Comparison of ENCODE assay signal across 12 cellular contexts in genomic region chr10:72186213-72186612, GRCh38. TPM values are rescaled to one million over a fixed set of nuclear protein-coding genes. Genes with fewer than 3 reads are reported as not detected.
DNase-seq lines count a peak whose midpoint lies in the region; ATAC-seq and TF ChIP-seq lines count a peak whose summit lies in the region.
"Had no signal": no experiment of that assay in that cellular context is flagged by ENCODE, and none has a peak within 500 bp of the region (broad histone marks: within the 10 kb centered on the region; RNA-seq: fewer than 3 reads in every experiment).

No MANE protein-coding gene starts in this region.

- peak overlapping the region in 5 of 9 donors; percentile 2 to 77 (median 51) for H3K27ac Mint-ChIP-seq in naive thymus-derived CD4-positive, alpha-beta T cell

- H3K4me1 ChIP-seq in naive thymus-derived CD4-positive, alpha-beta T cell (ENCODE audit: control insufficient read depth in 2 of 2, insufficient read depth in 2 of 2, low read length in 2 of 2), result no peaks in the 10 kb centered on the region
- H3K4me1 ChIP-seq in upper lobe of right lung, result peaks cover 7% of the 10 kb centered on the region

- ATAC-seq in naive thymus-derived CD4-positive, alpha-beta T cell, result no peak
- ATAC-seq in upper lobe of right lung, result peak; percentile 21

- H3K27me3 Mint-ChIP-seq in naive thymus-derived CD4-positive, alpha-beta T cell, result no peaks in the 10 kb centered on the region

- peaks cover 2 to 16% (median 9%) of the 10 kb centered on the region in 7 donors for H3K4me1 Mint-ChIP-seq in naive thymus-derived CD4-positive, alpha-beta T cell
- H3K4me1 Mint-ChIP-seq: nephron had no signal

- H3K27ac ChIP-seq in VCaP (peak overlapping the region; percentile 83), upper lobe of right lung (peak overlapping the region; percentile 85)
- no peak overlapping the region for H3K27ac ChIP-seq in naive thymus-derived CD4-positive, alpha-beta T cell (ENCODE audit: low read depth, low read length)

- H3K4me3 ChIP-seq in fibroblast of mammary gland (ENCODE audit: control insufficient read depth, low read depth, low read length) (no peak overlapping the region), upper lobe of right lung (no peak overlapping the region)
- no peak overlapping the region for H3K4me3 ChIP-seq in naive thymus-derived CD4-positive, alpha-beta T cell (ENCODE audit: low read length)

- H3K36me3 ChIP-seq in naive thymus-derived CD4-positive, alpha-beta T cell (ENCODE audit: control insufficient read depth in 2 of 3, insufficient read depth in 3 of 3, low read length in 3 of 3), result peaks cover 0 to 8% (median 0%) of the 10 kb centered on the region in 3 experiments
- peaks cover 4% of the 10 kb centered on the region for H3K36me3 ChIP-seq in upper lobe of right lung

- H3K9me3 Mint-ChIP-seq in naive thymus-derived CD4-positive, alpha-beta T cell, result peaks cover 0 to 9% (median 4%) of the 10 kb centered on the region in 11 donors

- no peaks in the 10 kb centered on the region for H3K9me3 ChIP-seq in naive thymus-derived CD4-positive, alpha-beta T cell (ENCODE audit: control insufficient read depth in 2 of 3, low read length in 3 of 3)
- no peaks in the 10 kb centered on the region for H3K9me3 ChIP-seq in upper lobe of right lung

- H3K27me3 ChIP-seq in naive thymus-derived CD4-positive, alpha-beta T cell (ENCODE audit: control insufficient read depth in 2 of 2, insufficient read depth in 2 of 2, low read length in 2 of 2), result no peaks in the 10 kb centered on the region
- no peaks in the 10 kb centered on the region for H3K27me3 ChIP-seq in upper lobe of right lung

- TF ChIP-seq CTCF in VCaP (conservative IDR thresholded peaks at IDR 0.05), result no peak
- TF ChIP-seq CTCF in fibroblast of mammary gland (conservative IDR thresholded peaks at IDR 0.05; ENCODE audit: control insufficient read depth, insufficient read depth, low read depth, low read length), result no peak
- no peak for TF ChIP-seq CTCF in upper lobe of right lung (IDR thresholded peaks at IDR 0.05)

- peak overlapping the region in 7 of 10 donors; percentile 11 to 61 (median 40) for H3K4me3 Mint-ChIP-seq in naive thymus-derived CD4-positive, alpha-beta T cell
- H3K4me3 Mint-ChIP-seq: nephron had no signal

- intact Hi-C loops in naive thymus-derived CD4-positive, alpha-beta T cell (cut with micrococcal nuclease), result no loop called here
- intact Hi-C loops in upper lobe of right lung (cut with DNase I), result no loop called here

- POLR2A ChIA-PET in naive thymus-derived CD4-positive, alpha-beta T cell (lab: Charles Lee), result interaction anchor here (0.7 kb wide), 1 partner anchor 8 kb away, joined by 3 read pairs; no protein-coding TSS in a partner anchor

- CTCF ChIA-PET in naive thymus-derived CD4-positive, alpha-beta T cell (lab: Charles Lee), result interaction anchor here (0.6 to 0.9 kb wide), 4 partner anchors 72 to 1172 kb away, joined by 3 read pairs; no protein-coding TSS in a partner anchor

- peaks cover 0 to 44% (median 28%) of the 10 kb centered on the region in 5 donors for H3K36me3 Mint-ChIP-seq in naive thymus-derived CD4-positive, alpha-beta T cell

- peak; percentile 57 for DNase-seq in fibroblast of mammary gland (ENCODE audit: low read depth)
- DNase-seq in naive thymus-derived CD4-positive, alpha-beta T cell, result no peak
- no peak for DNase-seq in upper lobe of right lung
- no peak for DNase-seq in effector CD4-positive, alpha-beta T cell
- no peak for DNase-seq in activated CD8-positive, alpha-beta memory T cell treated with anti-CD3 and anti-CD28 coated beads, Interleukin-2, amount 50 U/mL, for 48 hours
- no peak for DNase-seq in HPDE6-E6E7 (ENCODE audit: extremely low spot score)
- DNase-seq: activated CD4-positive, alpha-beta T cell treated with anti-CD3 and anti-CD28 coated beads, Interleukin-2, amount 50 U/mL, for 48 hours; amygdala; NCI-H526; stimulated activated CD4-positive, alpha-beta T cell treated with anti-CD3 and anti-CD28 coated beads, Interleukin-4, amount 100 ng/mL, for 4 hours had no signal

RNA-seq across cellular contexts. Expression of gene ANAPC16, which starts 29.6 kb away (rescaled TPM):
- 100 to 1,000 TPM in 3 of 5 experiments, 10 to 100 TPM in 2; 85.5 to 131 (median 105) TPM for total RNA-seq in naive thymus-derived CD4-positive, alpha-beta T cell
- 100 to 1,000 TPM; 318 to 445 TPM for polyA plus RNA-seq in naive thymus-derived CD4-positive, alpha-beta T cell
- total RNA-seq in upper lobe of right lung, result 118 TPM

RNA-seq across cellular contexts. Expression of gene ASCC1, which starts 29.9 kb away (rescaled TPM):
- total RNA-seq in naive thymus-derived CD4-positive, alpha-beta T cell, result 10 to 100 TPM; 19.4 to 33.1 (median 24.2) TPM
- 10 to 100 TPM; 25.2 to 27.1 TPM for polyA plus RNA-seq in naive thymus-derived CD4-positive, alpha-beta T cell
- total RNA-seq in upper lobe of right lung, result 27.4 TPM
